Comparison of ENCODE assay signal across 10 cellular contexts in genomic region chr20:33814238-33814712, GRCh38. TPM values are rescaled to one million over a fixed set of nuclear protein-coding genes. Genes with fewer than 3 reads are reported as not detected.
A peak's percentile ranks its signal among the peaks of the same experiment; 100 is the strongest.
DNase-seq lines count a peak whose midpoint lies in the region; ATAC-seq and TF ChIP-seq lines count a peak whose summit lies in the region.
"Had no signal": no experiment of that assay in that cellular context is flagged by ENCODE, and none has a peak within 500 bp of the region (broad histone marks: within the 10 kb centered on the region; RNA-seq: fewer than 3 reads in every experiment).

No MANE protein-coding gene starts in this region.

- BruUV-seq in PC-3 (replicated peaks; lab: Mats Ljungman, UMichigan): no TSS peak

- no peaks in the 10 kb centered on the region for H3K9me3 ChIP-seq in PC-3 (ENCODE audit: low read length)
- H3K9me3 ChIP-seq in osteoblast (ENCODE audit: low read depth, low read length): no peaks in the 10 kb centered on the region
- no peaks in the 10 kb centered on the region for H3K9me3 ChIP-seq in tibial nerve
- H3K9me3 ChIP-seq in right cardiac atrium (ENCODE audit: control insufficient read depth, low read length): no peaks in the 10 kb centered on the region

- no peak for TF ChIP-seq EP300 in tibial nerve (IDR thresholded peaks at IDR 0.05)

- no peak overlapping the region for H3K4me3 Mint-ChIP-seq in chondrocyte (ENCODE audit: unreplicated experiment)

- no peak overlapping the region for H3K9ac ChIP-seq in PC-3 (ENCODE audit: low read length)

- DNase-seq in GM12865 (ENCODE audit: low read depth): peak; percentile 18
- DNase-seq in PC-3: no peak
- DNase-seq in chondrocyte (ENCODE audit: low spot score): no peak
- peak; percentile 53 for DNase-seq in osteoblast (ENCODE audit: insufficient read length, low spot score, missing footprints)
- DNase-seq in tibial nerve (ENCODE audit: low spot score in 2 of 2): no peak
- DNase-seq in right cardiac atrium: no peak
- DNase-seq: EL, NCI-H2171 had no signal

- intact Hi-C loops in PC-3 (cut with micrococcal nuclease) (loop anchor here (10.0 kb wide), 1 partner anchor 181 kb away; the partner anchor contains the start of gene RALY), right cardiac atrium (cut with DNase I) (no loop called here)

- CTCF ChIA-PET in PC-3 (lab: Charles Lee): no interaction called here

- H3K27ac ChIP-seq in PC-3 (ENCODE audit: low read length): no peak overlapping the region
- H3K27ac ChIP-seq in osteoblast (ENCODE audit: low read depth, low read length): no peak overlapping the region
- no peak overlapping the region for H3K27ac ChIP-seq in tibial nerve
- H3K27ac ChIP-seq in right cardiac atrium (ENCODE audit: low read length): no peak overlapping the region

- 64 to 68% methylated on average over 5 of the region's 5 CpGs for WGBS in tibial nerve, 2 donors
- 54% methylated on average over 5 of the region's 5 CpGs for WGBS in right cardiac atrium

- H3K9me2 ChIP-seq in PC-3 (replicated peaks; ENCODE audit: low read length): no peaks in the 10 kb centered on the region

- 0 out of 2 replicates have a peak overlapping the region, but pooled peaks have one; percentile 1 for H3K4me2 ChIP-seq in PC-3 (ENCODE audit: low read length)
- no peak overlapping the region for H3K4me2 ChIP-seq in osteoblast (ENCODE audit: insufficient read depth, low read length)

- TF ChIP-seq POLR2A in tibial nerve (IDR thresholded peaks at IDR 0.05): no peak

- H3K4me3 ChIP-seq in GM12865 (ENCODE audit: low read depth, low read length): no peak overlapping the region
- H3K4me3 ChIP-seq in PC-3 (ENCODE audit: low read length): no peak overlapping the region
- H3K4me3 ChIP-seq in osteoblast (ENCODE audit: insufficient read depth, low read length): no peak overlapping the region
- H3K4me3 ChIP-seq in tibial nerve: no peak overlapping the region
- no peak overlapping the region for H3K4me3 ChIP-seq in right cardiac atrium (ENCODE audit: low read length)
- H3K4me3 ChIP-seq: skin epidermis had no signal

- peaks cover 80% of the 10 kb centered on the region for H3K79me2 ChIP-seq in PC-3 (ENCODE audit: low read length)
- peaks cover 79% of the 10 kb centered on the region for H3K79me2 ChIP-seq in osteoblast (ENCODE audit: insufficient read depth, low read length)

- POLR2A ChIA-PET in PC-3 (lab: Charles Lee; ENCODE audit: unreplicated experiment): no interaction called here

- H3K27ac Mint-ChIP-seq in chondrocyte (ENCODE audit: unreplicated experiment): peak overlapping the region; percentile 75

- H2AFZ ChIP-seq in PC-3 (ENCODE audit: low read length) (no peak overlapping the region), osteoblast (ENCODE audit: low read length) (no peak overlapping the region)

- no peak for TF ChIP-seq CTCF in GM12865 (IDR thresholded peaks at IDR 0.05; ENCODE audit: insufficient read depth, low read depth, low read length, missing control alignments)
- TF ChIP-seq CTCF in PC-3 (conservative IDR thresholded peaks at IDR 0.05; ENCODE audit: low read depth, low read length): no peak
- no peak for TF ChIP-seq CTCF in chondrocyte (IDR thresholded peaks at IDR 0.05)
- no peak for TF ChIP-seq CTCF in osteoblast (IDR thresholded peaks at IDR 0.05; ENCODE audit: extremely low read depth, low read depth, low read length)
- no peak for TF ChIP-seq CTCF in tibial nerve (IDR thresholded peaks at IDR 0.05)

- H4K20me1 ChIP-seq in PC-3 (ENCODE audit: low read length): peaks cover 39% of the 10 kb centered on the region
- H4K20me1 ChIP-seq in osteoblast (ENCODE audit: insufficient read depth, low read length): peaks cover 66% of the 10 kb centered on the region

- peaks cover 58% of the 10 kb centered on the region for H3K4me1 Mint-ChIP-seq in chondrocyte (ENCODE audit: low read depth)

- H3K36me3 Mint-ChIP-seq in chondrocyte (ENCODE audit: low read depth): peaks cover 6% of the 10 kb centered on the region

- H3K4me1 ChIP-seq in PC-3 (ENCODE audit: insufficient read depth, low read length): peaks cover 30% of the 10 kb centered on the region
- H3K4me1 ChIP-seq in osteoblast (ENCODE audit: insufficient read depth, low read length): peaks cover 17% of the 10 kb centered on the region
- H3K4me1 ChIP-seq in tibial nerve: peaks cover 0 to 62% (median 23%) of the 10 kb centered on the region in 4 donors
- peaks cover 24% of the 10 kb centered on the region for H3K4me1 ChIP-seq in right cardiac atrium (ENCODE audit: control insufficient read depth, insufficient read depth, low read length)

- ATAC-seq in PC-3 (no peak), HG03521 (IDR thresholded peaks at IDR 0.05; ENCODE audit: unreplicated experiment) (no peak), right cardiac atrium (no peak)

- no peaks in the 10 kb centered on the region for H3K36me3 ChIP-seq in PC-3 (ENCODE audit: low read depth, low read length)
- peaks cover 4% of the 10 kb centered on the region for H3K36me3 ChIP-seq in osteoblast (ENCODE audit: insufficient read depth, low read length)
- H3K36me3 ChIP-seq in tibial nerve: no peaks in the 10 kb centered on the region

- H3K9me3 Mint-ChIP-seq in chondrocyte (ENCODE audit: low read depth): no peaks in the 10 kb centered on the region

- no peaks in the 10 kb centered on the region for H3K27me3 Mint-ChIP-seq in chondrocyte (ENCODE audit: low read depth)

- no peaks in the 10 kb centered on the region for H3F3A ChIP-seq in PC-3 (ENCODE audit: low read length, unreplicated experiment)

- H3K27me3 ChIP-seq in PC-3 (ENCODE audit: low read length) (no peaks in the 10 kb centered on the region), osteoblast (ENCODE audit: insufficient read depth, low read length) (no peaks in the 10 kb centered on the region), tibial nerve (no peaks in the 10 kb centered on the region), right cardiac atrium (ENCODE audit: control insufficient read depth, insufficient read depth) (no peaks in the 10 kb centered on the region)

RNA-seq across cellular contexts. Expression of gene CHMP4B, which starts 3.1 kb away (rescaled TPM):
- total RNA-seq in PC-3 (2014; rRNA removed): 68.8 and 91.1 TPM in 2 replicates
- 78.8 to 124 TPM (median 122 TPM) in 3 replicates for total RNA-seq in chondrocyte
- total RNA-seq in osteoblast: 40.1 and 40.9 TPM in 2 replicates
- total RNA-seq in tibial nerve: 10 to 100 TPM; 72.0 to 93.1 (median 78.9) TPM
- 100 to 1,000 TPM in 1 of 4 donors, 10 to 100 TPM in 3; 88.3 to 117 (median 90.2) TPM for total RNA-seq in right cardiac atrium
- polyA plus RNA-seq in right cardiac atrium: 126 TPM

Comparison
In these comparisons a context has a peak if more than half of its experiments do, and no peak if none do; other contexts are left out.
1. DNase-seq: peak in GM12865 (single experiment) and osteoblast (single experiment); none in PC-3 (single experiment), chondrocyte (single experiment), tibial nerve (0 of 2) and right cardiac atrium (0 of 3).